Comparison of ENCODE assay signal across 2 cellular contexts in the genomic region with DNA sequence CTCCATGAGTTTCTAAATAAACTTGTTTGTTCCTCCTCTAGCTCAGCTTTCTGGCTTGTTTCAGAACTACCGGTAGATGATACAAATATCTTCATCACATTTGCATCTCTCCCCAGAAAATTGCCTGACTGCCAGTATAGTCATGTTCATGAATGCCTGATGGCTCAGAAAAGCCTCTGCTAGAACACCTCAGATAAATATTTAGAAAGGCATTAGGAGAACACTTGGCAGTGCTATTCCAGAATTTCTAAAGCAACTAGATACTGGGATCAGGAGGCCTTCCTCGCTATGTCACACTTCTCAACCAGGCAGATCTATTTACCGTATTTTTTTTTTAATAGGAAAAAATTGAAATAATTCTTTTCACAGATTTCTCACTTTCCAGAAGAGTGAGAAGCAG.
TF ChIP-seq lines count a peak whose summit lies in the region.

No MANE protein-coding gene starts in this region.

TF ChIP-seq in SK-N-SH, 30 proteins besides CTCF, POLR2A, EP300 and RAD21 (continued from another document):
- no peak for TF ChIP-seq RXRA (IDR thresholded peaks at IDR 0.05; ENCODE audit: borderline replicate concordance, low read depth)
- TF ChIP-seq, protein P1, sequence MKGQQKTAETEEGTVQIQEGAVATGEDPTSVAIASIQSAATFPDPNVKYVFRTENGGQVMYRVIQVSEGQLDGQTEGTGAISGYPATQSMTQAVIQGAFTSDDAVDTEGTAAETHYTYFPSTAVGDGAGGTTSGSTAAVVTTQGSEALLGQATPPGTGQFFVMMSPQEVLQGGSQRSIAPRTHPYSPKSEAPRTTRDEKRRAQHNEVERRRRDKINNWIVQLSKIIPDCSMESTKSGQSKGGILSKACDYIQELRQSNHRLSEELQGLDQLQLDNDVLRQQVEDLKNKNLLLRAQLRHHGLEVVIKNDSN (IDR thresholded peaks at IDR 0.05; ENCODE audit: borderline replicate concordance, low read depth) = no peak

TF ChIP-seq in SK-N-SH treated with all-trans-retinoic acid at 6 μM for 48 hours, 23 proteins besides CTCF, POLR2A, EP300 and RAD21 (continued from another document):
- TF ChIP-seq, protein P2, sequence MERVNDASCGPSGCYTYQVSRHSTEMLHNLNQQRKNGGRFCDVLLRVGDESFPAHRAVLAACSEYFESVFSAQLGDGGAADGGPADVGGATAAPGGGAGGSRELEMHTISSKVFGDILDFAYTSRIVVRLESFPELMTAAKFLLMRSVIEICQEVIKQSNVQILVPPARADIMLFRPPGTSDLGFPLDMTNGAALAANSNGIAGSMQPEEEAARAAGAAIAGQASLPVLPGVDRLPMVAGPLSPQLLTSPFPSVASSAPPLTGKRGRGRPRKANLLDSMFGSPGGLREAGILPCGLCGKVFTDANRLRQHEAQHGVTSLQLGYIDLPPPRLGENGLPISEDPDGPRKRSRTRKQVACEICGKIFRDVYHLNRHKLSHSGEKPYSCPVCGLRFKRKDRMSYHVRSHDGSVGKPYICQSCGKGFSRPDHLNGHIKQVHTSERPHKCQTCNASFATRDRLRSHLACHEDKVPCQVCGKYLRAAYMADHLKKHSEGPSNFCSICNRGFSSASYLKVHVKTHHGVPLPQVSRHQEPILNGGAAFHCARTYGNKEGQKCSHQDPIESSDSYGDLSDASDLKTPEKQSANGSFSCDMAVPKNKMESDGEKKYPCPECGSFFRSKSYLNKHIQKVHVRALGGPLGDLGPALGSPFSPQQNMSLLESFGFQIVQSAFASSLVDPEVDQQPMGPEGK (CRISPR knock-in tag; IDR thresholded peaks at IDR 0.05; ENCODE audit: borderline replicate concordance) = no peak
- no peak for TF ChIP-seq TCF4 (CRISPR knock-in tag; IDR thresholded peaks at IDR 0.05; ENCODE audit: borderline replicate concordance)
- TF ChIP-seq OSR1 (CRISPR knock-in tag; IDR thresholded peaks at IDR 0.05) = no peak
- TF ChIP-seq TOX (CRISPR knock-in tag; IDR thresholded peaks at IDR 0.05; ENCODE audit: borderline replicate concordance) = no peak
- TF ChIP-seq CSDC2 (CRISPR knock-in tag; IDR thresholded peaks at IDR 0.05) = no peak
- TF ChIP-seq, protein P3, sequence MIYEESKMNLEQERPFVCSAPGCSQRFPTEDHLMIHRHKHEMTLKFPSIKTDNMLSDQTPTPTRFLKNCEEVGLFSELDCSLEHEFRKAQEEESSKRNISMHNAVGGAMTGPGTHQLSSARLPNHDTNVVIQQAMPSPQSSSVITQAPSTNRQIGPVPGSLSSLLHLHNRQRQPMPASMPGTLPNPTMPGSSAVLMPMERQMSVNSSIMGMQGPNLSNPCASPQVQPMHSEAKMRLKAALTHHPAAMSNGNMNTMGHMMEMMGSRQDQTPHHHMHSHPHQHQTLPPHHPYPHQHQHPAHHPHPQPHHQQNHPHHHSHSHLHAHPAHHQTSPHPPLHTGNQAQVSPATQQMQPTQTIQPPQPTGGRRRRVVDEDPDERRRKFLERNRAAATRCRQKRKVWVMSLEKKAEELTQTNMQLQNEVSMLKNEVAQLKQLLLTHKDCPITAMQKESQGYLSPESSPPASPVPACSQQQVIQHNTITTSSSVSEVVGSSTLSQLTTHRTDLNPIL (CRISPR knock-in tag; IDR thresholded peaks at IDR 0.05; ENCODE audit: low read depth) = no peak
- TF ChIP-seq ZNF8 (CRISPR knock-in tag; IDR thresholded peaks at IDR 0.05) = no peak
- TF ChIP-seq ZNF565 (CRISPR knock-in tag; conservative IDR thresholded peaks at IDR 0.05; ENCODE audit: low read depth) = no peak
TF ChIP-seq in SK-N-SH treated with all-trans-retinoic acid at 6 μM for 48 hours: peak in this region for 0.
